In the genomic region with DNA sequence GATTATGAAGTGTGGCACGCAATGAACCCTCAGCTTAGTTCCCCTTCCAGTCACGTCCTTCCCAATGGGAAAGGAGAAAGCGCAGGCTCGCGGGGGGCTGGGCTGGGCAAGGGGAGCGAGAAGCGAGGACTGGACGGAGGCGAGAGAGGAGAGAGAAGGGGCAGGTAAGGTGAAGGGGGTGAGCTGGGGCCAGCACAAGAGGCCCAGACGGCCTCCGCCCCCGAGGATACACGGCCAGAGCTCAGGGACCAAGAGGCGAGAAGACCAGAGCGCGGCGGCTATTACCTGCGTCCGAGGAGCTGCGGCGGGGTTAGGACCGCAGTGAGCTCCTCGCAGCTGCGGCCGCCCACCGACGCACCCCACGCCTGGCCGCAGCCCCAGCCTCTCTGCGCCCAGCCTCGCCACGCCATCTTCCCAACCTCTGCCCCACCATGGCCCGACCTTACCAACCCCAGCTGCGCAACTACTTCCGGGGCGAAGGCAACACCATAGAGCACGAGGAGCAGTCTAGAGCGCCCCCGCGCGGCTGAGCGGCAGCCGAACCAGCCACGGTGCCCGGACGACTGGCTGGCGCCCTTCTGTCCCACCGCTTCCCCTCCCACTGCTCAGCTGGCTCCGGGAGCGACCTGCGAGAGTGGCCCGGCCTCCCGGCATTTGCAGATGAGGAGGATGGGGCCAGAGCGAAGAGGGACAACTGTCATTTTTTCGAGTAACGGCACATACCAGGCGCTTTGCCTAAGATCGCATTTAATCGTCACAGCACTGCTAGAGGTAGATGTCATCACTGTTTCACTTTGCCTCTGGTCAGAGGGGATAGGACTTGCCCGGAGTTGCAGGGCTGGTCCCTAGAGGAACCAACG, we compare ENCODE assay signal across 8 cellular contexts. TPM values are rescaled to one million over a fixed set of nuclear protein-coding genes. Genes with fewer than 3 reads are reported as not detected.
DNase-seq lines count a peak whose midpoint lies in the region; ATAC-seq, FAIRE-seq and TF ChIP-seq lines count a peak whose summit lies in the region.

A gene with protein sequence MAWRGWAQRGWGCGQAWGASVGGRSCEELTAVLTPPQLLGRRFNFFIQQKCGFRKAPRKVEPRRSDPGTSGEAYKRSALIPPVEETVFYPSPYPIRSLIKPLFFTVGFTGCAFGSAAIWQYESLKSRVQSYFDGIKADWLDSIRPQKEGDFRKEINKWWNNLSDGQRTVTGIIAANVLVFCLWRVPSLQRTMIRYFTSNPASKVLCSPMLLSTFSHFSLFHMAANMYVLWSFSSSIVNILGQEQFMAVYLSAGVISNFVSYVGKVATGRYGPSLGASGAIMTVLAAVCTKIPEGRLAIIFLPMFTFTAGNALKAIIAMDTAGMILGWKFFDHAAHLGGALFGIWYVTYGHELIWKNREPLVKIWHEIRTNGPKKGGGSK (minus strand): TSS at position 444 of the 860 bp plus-strand sequence. CDS start 34 bp downstream, at position 410.

- H3K27ac Mint-ChIP-seq in Caco-2 (ENCODE audit: unreplicated experiment) = peak within 1 kb of the TSS; percentile 92

- H3K27ac ChIP-seq in H1 (ENCODE audit: low read depth, low read length) (peak within 1 kb of the TSS; percentile 81), mesendoderm (ENCODE audit: low read depth, low read length) (peak within 1 kb of the TSS; percentile 63)

- H3K27me3 ChIP-seq in Caco-2 (replicated peaks; ENCODE audit: control insufficient read depth, insufficient read depth, low read length) (no peaks in the 10 kb centered on the region), H1 (replicated peaks in 1 of 4; ENCODE audit: control insufficient read depth in 3 of 4, extremely low read depth in 1 of 4, insufficient read depth in 3 of 4, low read length in 3 of 4) (peaks cover 0 to 2% (median 0%) of the 10 kb centered on the region in 4 experiments; a peak in 1 of 7 replicates), mesendoderm (ENCODE audit: insufficient read depth, low read length, poor library complexity) (no peaks in the 10 kb centered on the region)

- TF ChIP-seq RAD21 in H1 (IDR thresholded peaks at IDR 0.05 in 1 of 2, conservative IDR thresholded peaks at IDR 0.05 in 1 of 2; ENCODE audit: low read depth in 2 of 2, low read length in 2 of 2) = peak; percentile 74 to 75

- H3K4me2 ChIP-seq in H1 (ENCODE audit: insufficient read depth in 1 of 2, low read depth in 2 of 2, low read length in 2 of 2) = peak within 1 kb of the TSS; percentile 71 to 72
- H3K4me2 ChIP-seq in mesendoderm (ENCODE audit: low read length) = peak within 1 kb of the TSS; percentile 93

- no peaks in the 10 kb centered on the region for H3K9me3 Mint-ChIP-seq in Caco-2 (ENCODE audit: unreplicated experiment)

- H3K9me3 ChIP-seq in Caco-2 = no peaks in the 10 kb centered on the region
- no peaks in the 10 kb centered on the region for H3K9me3 ChIP-seq in H1 (ENCODE audit: insufficient read depth in 2 of 2, low read depth in 1 of 2, low read length in 1 of 2)

- no peak within 1 kb of the TSS for H2BK120ac ChIP-seq in H1 (replicated peaks; ENCODE audit: low read depth, low read length)
- H2BK120ac ChIP-seq in mesendoderm (ENCODE audit: low read depth, low read length) = no peak within 1 kb of the TSS

- H2BK15ac ChIP-seq in H1 (ENCODE audit: low read length) (no peak within 1 kb of the TSS), mesendoderm (replicated peaks; ENCODE audit: low read depth) (no peak within 1 kb of the TSS)

- H4K5ac ChIP-seq in H1 (ENCODE audit: insufficient read length, low read depth, low read length) (peak within 1 kb of the TSS; percentile 73), mesendoderm (ENCODE audit: low read length) (no peak within 1 kb of the TSS)

- H3K79me1 ChIP-seq in H1 (ENCODE audit: low read depth, low read length) (peaks cover 2% of the 10 kb centered on the region; the same call in 1 of the 2 replicates), mesendoderm (ENCODE audit: low read length) (peaks cover 4% of the 10 kb centered on the region)

- H2AK5ac ChIP-seq in H1 (ENCODE audit: low read depth, low read length) = no peak within 1 kb of the TSS
- H2AK5ac ChIP-seq in mesendoderm (ENCODE audit: low read length) = peak within 1 kb of the TSS; percentile 94

- no peaks in the 10 kb centered on the region for H3K27me3 Mint-ChIP-seq in Caco-2 (ENCODE audit: insufficient read depth, unreplicated experiment)

- peak within 1 kb of the TSS; percentile 95 for H3K4me3 Mint-ChIP-seq in Caco-2 (ENCODE audit: unreplicated experiment)

- H3K4me3 ChIP-seq in Caco-2 (ENCODE audit: low read depth, low read length) (peak within 1 kb of the TSS; percentile 62), H1 (ENCODE audit: extremely low read depth in 1 of 4, insufficient read depth in 2 of 4, low read depth in 3 of 4, low read length in 4 of 4) (peak within 1 kb of the TSS; percentile 74 to 92 (median 88)), mesendoderm (ENCODE audit: low read length) (peak within 1 kb of the TSS; percentile 98)

- peaks cover 3% of the 10 kb centered on the region; the same call in 1 of the 2 replicates for H3K23me2 ChIP-seq in H1 (ENCODE audit: low read depth, low read length)

- no peaks in the 10 kb centered on the region; the same call in 1 of the 2 replicates for H3K4me1 ChIP-seq in Caco-2
- peaks cover 0 to 2% (median 0%) of the 10 kb centered on the region in 4 experiments; a peak in 1 of 7 replicates for H3K4me1 ChIP-seq in H1 (replicated peaks in 1 of 4; ENCODE audit: control insufficient read depth in 3 of 4, insufficient read depth in 4 of 4, low read length in 3 of 4)
- H3K4me1 ChIP-seq in mesendoderm (ENCODE audit: control insufficient read depth, low read depth, low read length) = peaks cover 3% of the 10 kb centered on the region

- H3K18ac ChIP-seq in H1 (ENCODE audit: extremely low read depth, low read length) = peak within 1 kb of the TSS; percentile 88
- H3K18ac ChIP-seq in mesendoderm (ENCODE audit: low read length) = peak within 1 kb of the TSS; percentile 30

- CTCF ChIA-PET in Caco-2 (lab: Charles Lee) (interaction anchor here (0.5 to 1.6 kb wide), 12 partner anchors 8 to 404 kb away, joined by 3 to 12 read pairs (median 4); a partner anchor contains a TSS), H1 (lab: Charles Lee; ENCODE audit: partially characterized antibody) (interaction anchor here (0.6 to 2.0 kb wide), 28 partner anchors 9 to 762 kb away, joined by 3 to 11 read pairs (median 4); a partner anchor contains a TSS)

- peak within 1 kb of the TSS; percentile 84; the same call in 1 of the 2 replicates for H2AFZ ChIP-seq in H1 (ENCODE audit: low read length)

- no TSS peak for BruUV-seq in Caco-2 (replicated peaks; lab: Mats Ljungman, UMichigan)

- intact Hi-C loops in Caco-2 (cut with micrococcal nuclease; ENCODE audit: unreplicated experiment) = loop anchor here (1.0 kb wide), 1 partner anchor 59 kb away; a partner anchor contains a TSS

- DNase-seq in Caco-2 = peak; percentile 94 to 97
- peak; percentile 97 for DNase-seq in HT1080 (ENCODE audit: low read depth)
- DNase-seq in NOMO-1 (lab: John Stamatoyannopoulos, UW; ENCODE audit: unreplicated experiment in 2 of 2) = peak; percentile 99
- DNase-seq in activated CD8-positive, alpha-beta memory T cell treated with anti-CD3 and anti-CD28 coated beads for 4 hours (ENCODE audit: low read depth in 2 of 2) = peak; percentile 91 to 93
- DNase-seq in H1 (ENCODE audit: low read depth in 1 of 2, low spot score in 2 of 2) = peak; percentile 90 to 99
- peak; percentile 97 for DNase-seq in mesendoderm
- peak; percentile 94 for DNase-seq in stimulated activated CD8-positive, alpha-beta memory T cell treated with anti-CD3 and anti-CD28 coated beads, Interleukin-15, amount 100 ng/mL, for 1 hour (ENCODE audit: low read depth)

- peak in 1 of 2 experiments; percentile 92; a peak in 1 of 3 replicates for TF ChIP-seq EP300 in H1 (IDR thresholded peaks at IDR 0.05; ENCODE audit: borderline replicate concordance in 1 of 2, low read depth in 2 of 2, low read length in 2 of 2)

- H4K8ac ChIP-seq in H1 (ENCODE audit: extremely low read depth, insufficient read depth, low read length) (peak within 1 kb of the TSS; percentile 99), mesendoderm (ENCODE audit: low read depth, low read length) (no peak within 1 kb of the TSS)

- peaks cover 8% of the 10 kb centered on the region for H3K36me3 Mint-ChIP-seq in Caco-2 (ENCODE audit: insufficient read depth, unreplicated experiment)

- no peak within 1 kb of the TSS for H2BK12ac ChIP-seq in H1 (ENCODE audit: low read depth, low read length)

- H3K23ac ChIP-seq in H1 (ENCODE audit: insufficient read length) (no peak within 1 kb of the TSS), mesendoderm (ENCODE audit: low read length) (peak within 1 kb of the TSS; percentile 80)

- no peak within 1 kb of the TSS for H3K14ac ChIP-seq in H1 (ENCODE audit: insufficient read length)

- POLR2A ChIA-PET in Caco-2 (lab: Charles Lee) (interaction anchor here (0.6 to 0.7 kb wide), 2 partner anchors 59 to 263 kb away, joined by 3 read pairs; a partner anchor contains a TSS), H1 (lab: Charles Lee; ENCODE audit: partially characterized antibody) (interaction anchor here (0.5 to 2.0 kb wide), 13 partner anchors 10 to 431 kb away, joined by 3 to 10 read pairs (median 3); a partner anchor contains a TSS)

- peak within 1 kb of the TSS; percentile 94 for H4K91ac ChIP-seq in H1 (replicated peaks; ENCODE audit: insufficient read length, low read length)

- peak within 1 kb of the TSS; percentile 91 for H3K56ac ChIP-seq in H1 (replicated peaks; ENCODE audit: insufficient read length, low read depth, low read length)
- H3K56ac ChIP-seq in mesendoderm (ENCODE audit: low read length) = peak within 1 kb of the TSS; percentile 99

- ATAC-seq in GM21360 (IDR thresholded peaks at IDR 0.05; ENCODE audit: unreplicated experiment) = peak; percentile 98

- H3K4me1 Mint-ChIP-seq in Caco-2 (ENCODE audit: low read depth, unreplicated experiment) = peaks cover 10% of the 10 kb centered on the region

- peak; percentile 81 to 95 for TF ChIP-seq CTCF in Caco-2 (IDR thresholded peaks at IDR 0.05; ENCODE audit: insufficient read depth in 1 of 2, low read depth in 1 of 2, low read length in 1 of 2, severe bottlenecking in 1 of 2, unreplicated experiment in 1 of 2)
- TF ChIP-seq CTCF in H1 (IDR thresholded peaks at IDR 0.05; ENCODE audit: control extremely low read depth in 1 of 3, insufficient read depth in 1 of 3, low read depth in 1 of 3, low read length in 3 of 3) = peak; percentile 88 to 98 (median 92)

- H3K9ac ChIP-seq in H1 (replicated peaks in 1 of 4; ENCODE audit: extremely low read depth in 1 of 4, low read depth in 3 of 4, low read length in 3 of 4) = peak within 1 kb of the TSS; percentile 70 to 88 (median 78)
- H3K9ac ChIP-seq in mesendoderm (ENCODE audit: low read length) = peak within 1 kb of the TSS; percentile 98

- H3K79me2 ChIP-seq in H1 (ENCODE audit: control insufficient read depth in 1 of 2, insufficient read depth in 2 of 2, low read length in 2 of 2) (peaks cover 9 to 45% of the 10 kb centered on the region in 2 experiments), mesendoderm (ENCODE audit: control insufficient read depth, insufficient read depth, low read length) (peaks cover 29% of the 10 kb centered on the region)

- peak; percentile 66 to 97 for TF ChIP-seq POLR2A in H1 (IDR thresholded peaks at IDR 0.05; ENCODE audit: control extremely low read depth in 1 of 2, low read depth in 2 of 2, low read length in 2 of 2)

- H2BK5ac ChIP-seq in H1 (ENCODE audit: low read depth, low read length) (peak within 1 kb of the TSS; percentile 85; the same call in 1 of the 2 replicates), mesendoderm (ENCODE audit: low read length) (peak within 1 kb of the TSS; percentile 88)

- WGBS in H1 (ENCODE audit: extremely low coverage in 1 of 2, insufficient coverage in 1 of 2, insufficient read length in 1 of 2, insufficient replicate concordance in 2 of 2, low coverage in 1 of 2, low lambda C conversion rate in 2 of 2, missing lambda C conversion rate in 1 of 2), 2 experiments = 3% methylated on average over 45 of the region's 61 CpGs; no CpG with 5 or more reads in 1 of the 2 experiments
- WGBS in mesendoderm (ENCODE audit: extremely low coverage, insufficient coverage, low lambda C conversion rate) = no CpG with 5 or more reads among the region's 61 CpGs

- H3K4ac ChIP-seq in H1 (replicated peaks; ENCODE audit: insufficient read length, low read depth, low read length) (peak within 1 kb of the TSS; percentile 36), mesendoderm (ENCODE audit: low read depth, low read length) (no peak within 1 kb of the TSS)

- H4K20me1 ChIP-seq in H1 (replicated peaks in 1 of 2; ENCODE audit: control insufficient read depth in 1 of 2, insufficient read depth in 2 of 2, low read length in 2 of 2) = peaks cover 0 to 3% of the 10 kb centered on the region in 2 experiments

- FAIRE-seq in H1 (lab: Jason Lieb, UNC) = no peak

- H3K36me3 ChIP-seq in Caco-2 (ENCODE audit: control insufficient read depth, insufficient read depth, low read length) (no peaks in the 10 kb centered on the region), H1 (ENCODE audit: control insufficient read depth in 2 of 4, insufficient read depth in 4 of 4, low read length in 3 of 4) (no peaks in the 10 kb centered on the region), mesendoderm (ENCODE audit: control insufficient read depth, insufficient read depth, low read length) (no peaks in the 10 kb centered on the region)

- no peak within 1 kb of the TSS for H2BK20ac ChIP-seq in H1 (ENCODE audit: low read length)

RNA-seq across cellular contexts. Expression of the gene that starts here (rescaled TPM):
- 91.3 and 97.0 TPM in 2 replicates for total RNA-seq in Caco-2 (2022)
- 102 and 114 TPM in 2 replicates for total RNA-seq in HT1080 (2014; rRNA removed; shearing (Covaris generic))
- polyA plus RNA-seq in HT1080 (2015; cell fraction: cytosol; rRNA removed) = 107 and 111 TPM in 2 replicates
- 51.9 and 60.3 TPM in 2 replicates for polyA plus RNA-seq in HT1080 (2015; cell fraction: nucleus; rRNA removed)
- total RNA-seq in H1 (2021; fragmentation: NEBNext Ultra II Directional; extraction: Animal tissue kit (Norgen Biotek cat#: 25700)) = 81.3 and 85.0 TPM in 2 replicates
- 37.5 and 62.7 TPM in 2 replicates for polyA plus RNA-seq in H1 (2011; rRNA removed)
- 51.3 TPM for polyA plus RNA-seq in H1 (2011; cell fraction: cytosol; rRNA removed)
- polyA plus RNA-seq in H1 (2011; cell fraction: nucleus; rRNA removed) = 18.9 TPM
- 63.4 to 74.7 TPM (median 68.9 TPM) in 4 replicates for polyA plus RNA-seq in H1 (2012, experiment 1 of 2)
- polyA plus RNA-seq in H1 (2012, experiment 2 of 2) = 40.0 TPM
- polyA plus RNA-seq in H1 (2013, experiment 1 of 2) = 72.3 TPM
- 80.8 TPM for polyA plus RNA-seq in H1 (2013, experiment 2 of 2)
- polyA minus RNA-seq in H1 (2011; rRNA and poly(A)+ RNA removed) = 23.3 and 31.9 TPM in 2 replicates
- 15.3 TPM for polyA minus RNA-seq in H1 (2011; cell fraction: cytosol; rRNA and poly(A)+ RNA removed)
- 13.8 TPM for polyA minus RNA-seq in H1 (2011; cell fraction: nucleus; rRNA and poly(A)+ RNA removed)
- 120 TPM for polyA plus RNA-seq in mesendoderm (2013, experiment 1 of 2)
- 116 TPM for polyA plus RNA-seq in mesendoderm (2013, experiment 2 of 2)

Comparison
In these comparisons a context has a peak if more than half of its experiments do, and no peak if none do; other contexts are left out.
1. Peak in every context shown above with its lines: DNase-seq, ATAC-seq, H3K4me3 ChIP-seq and H3K27ac ChIP-seq.